Comparison of ENCODE assay signal across 20 cellular contexts in genomic region chr6:33912177-33912576, GRCh38.
"Had no signal": no experiment of that assay in that cellular context is flagged by ENCODE, and none has a peak within 500 bp of the region (broad histone marks: within the 10 kb centered on the region; RNA-seq: fewer than 3 reads in every experiment).

No MANE protein-coding gene starts in this region.

- H3K4me3 Mint-ChIP-seq: activated B cell treated with CpG ODN at 0.5 μM for 24 hours; activated CD8-positive, alpha-beta T cell treated with anti-CD3 and anti-CD28 coated beads for 36 hours; activated naive CD4-positive, alpha-beta T cell treated with anti-CD3 and anti-CD28 coated beads, Interleukin-2, amount 10 ng/mL, durations not matched to agents 7 days and 5 days; effector memory CD8-positive, alpha-beta T cell; stimulated activated naive B cell treated with anti-CD40 and anti-IgM and Interleukin-4, amounts not matched to agents 10 μg/mL and 1 μg/mL and 100 μg/mL, for 72 hours had no signal

- H3K36me3 ChIP-seq: esophagus squamous epithelium, left lung, spleen, thoracic aorta, upper lobe of left lung had no signal

- H3K36me3 Mint-ChIP-seq: stimulated activated naive B cell treated with anti-CD40 and anti-IgM and Interleukin-4, amounts not matched to agents 10 μg/mL and 1 μg/mL and 100 μg/mL, for 72 hours had no signal

- H3K4me3 ChIP-seq: body of pancreas, esophagus squamous epithelium, left lung, spleen, thoracic aorta, upper lobe of left lung had no signal

- H3K27me3 Mint-ChIP-seq: activated CD8-positive, alpha-beta T cell treated with anti-CD3 and anti-CD28 coated beads for 36 hours; effector memory CD8-positive, alpha-beta T cell had no signal

- H3K27ac Mint-ChIP-seq: activated naive CD4-positive, alpha-beta T cell treated with anti-CD3 and anti-CD28 coated beads, Interleukin-2, amount 10 ng/mL, durations not matched to agents 7 days and 5 days; stimulated activated naive B cell treated with anti-CD40 and anti-IgM and Interleukin-4, amounts not matched to agents 10 μg/mL and 1 μg/mL and 100 μg/mL, for 72 hours had no signal

- H3K27ac ChIP-seq: body of pancreas, esophagus squamous epithelium, foreskin keratinocyte, left lung, spleen, thoracic aorta, upper lobe of left lung had no signal

- H3K4me1 ChIP-seq: foreskin keratinocyte, upper lobe of left lung had no signal

- H3K9me3 ChIP-seq: body of pancreas, esophagus squamous epithelium, left lung, spleen, thoracic aorta, upper lobe of left lung had no signal

- H3K9me3 Mint-ChIP-seq: activated B cell treated with CpG ODN at 0.5 μM for 24 hours; activated CD8-positive, alpha-beta T cell treated with anti-CD3 and anti-CD28 coated beads for 36 hours; activated naive CD4-positive, alpha-beta T cell treated with anti-CD3 and anti-CD28 coated beads, Interleukin-2, amount 10 ng/mL, durations not matched to agents 7 days and 5 days; effector memory CD8-positive, alpha-beta T cell; stimulated activated naive B cell treated with anti-CD40 and anti-IgM and Interleukin-4, amounts not matched to agents 10 μg/mL and 1 μg/mL and 100 μg/mL, for 72 hours had no signal

- DNase-seq: activated B cell treated with CpG ODN at 0.5 μM for 24 hours; activated CD4-positive, alpha-beta T cell treated with anti-CD3 and anti-CD28 coated beads for 48 hours; activated CD8-positive, alpha-beta T cell treated with anti-CD3 and anti-CD28 coated beads for 36 hours; activated effector memory CD4-positive, alpha-beta T cell treated with Interleukin-2 at 50 U/mL for 16 hours; activated naive CD4-positive, alpha-beta T cell treated with anti-CD3 and anti-CD28 coated beads, Interleukin-2, amount 10 ng/mL, durations not matched to agents 7 days and 5 days; activated T-cell treated with anti-CD3 and anti-CD28 coated beads, Interleukin-2, amount 50 U/mL, for 1 hour; effector memory CD8-positive, alpha-beta T cell; esophagus squamous epithelium; foreskin keratinocyte; glutamatergic neuron; mammary epithelial cell; stimulated activated CD4-positive, alpha-beta T cell treated with anti-CD3 and anti-CD28 coated beads, Interleukin-4, amount 100 ng/mL, for 4 hours; stimulated activated naive B cell treated with anti-CD40 and anti-IgM and Interleukin-4, amounts not matched to agents 10 μg/mL and 1 μg/mL and 100 μg/mL, for 72 hours; T-helper 1 cell; T-helper 9 cell; upper lobe of left lung had no signal

- H3K27me3 ChIP-seq: body of pancreas, left lung, spleen, upper lobe of left lung had no signal
